In genomic region chrX:74606799-74607198, GRCh38 we compare ENCODE assay signal across 25 cellular contexts.
"Had no signal": no experiment of that assay in that cellular context is flagged by ENCODE, and none has a peak within 500 bp of the region (broad histone marks: within the 10 kb centered on the region; RNA-seq: fewer than 3 reads in every experiment).

No MANE protein-coding gene starts in this region.

- H3K9me3 Mint-ChIP-seq: naive thymus-derived CD4-positive, alpha-beta T cell; natural killer cell treated with Interleukin-12 subunit alpha and Interleukin-12 subunit beta and Interleukin-15 and Interleukin-18, amount 100 ng/mL, for 72 hours; stimulated activated naive B cell treated with anti-CD40 and anti-IgM and Interleukin-4, amounts not matched to agents 10 μg/mL and 1 μg/mL and 100 μg/mL, for 72 hours had no signal

- H3K27ac Mint-ChIP-seq: natural killer cell treated with Interleukin-12 subunit alpha and Interleukin-12 subunit beta and Interleukin-15 and Interleukin-18, amount 100 ng/mL, for 72 hours; progenitor cell of endocrine pancreas; stimulated activated naive B cell treated with anti-CD40 and anti-IgM and Interleukin-4, amounts not matched to agents 10 μg/mL and 1 μg/mL and 100 μg/mL, for 72 hours had no signal

- H3K4me1 ChIP-seq: right lobe of liver, tibial nerve had no signal

- DNase-seq: islet precursor cell; left ventricle myocardium inferior; mesendoderm; midbrain; mucosa of descending colon; naive thymus-derived CD4-positive, alpha-beta T cell; ovary; right lobe of liver; stimulated activated CD4-positive, alpha-beta T cell treated with anti-CD3 and anti-CD28 coated beads, Interleukin-12 subunit alpha, Interleukin-12 subunit beta, amount 100 ng/mL, for 4 hours; stimulated activated CD4-positive, alpha-beta T cell treated with anti-CD3 and anti-CD28 coated beads, Interleukin-15, amount 100 ng/mL, for 24 hours; stimulated activated CD4-positive, alpha-beta T cell treated with anti-CD3 and anti-CD28 coated beads, Interleukin-2, amount 100 ng/mL, for 24 hours; stimulated activated CD4-positive, alpha-beta T cell treated with anti-CD3 and anti-CD28 coated beads, Interleukin-4, amount 100 ng/mL, for 1 hour; stimulated activated naive B cell treated with anti-CD40 and anti-IgM and Interleukin-4, amounts not matched to agents 10 μg/mL and 1 μg/mL and 100 μg/mL, for 72 hours; stimulated activated naive CD8-positive, alpha-beta T cell treated with anti-CD3 and anti-CD28 coated beads, Interleukin-15, Interleukin-2, amounts not matched to agents 100 U/mL and 50 U/mL, for 24 hours; stomach; upper lobe of left lung had no signal

- H3K27me3 ChIP-seq: ovary, right atrium auricular region, right lobe of liver, stomach, suprapubic skin, tibial nerve, upper lobe of left lung, vagina had no signal

- H3K36me3 Mint-ChIP-seq: natural killer cell treated with Interleukin-12 subunit alpha and Interleukin-12 subunit beta and Interleukin-15 and Interleukin-18, amount 100 ng/mL, for 72 hours had no signal

- H3K9me3 ChIP-seq: left ventricle myocardium inferior, mucosa of descending colon, ovary, right atrium auricular region, right lobe of liver, stomach, suprapubic skin, thoracic aorta, tibial nerve, upper lobe of left lung, vagina had no signal

- ATAC-seq: mucosa of descending colon; naive thymus-derived CD4-positive, alpha-beta T cell; natural killer cell treated with Interleukin-12 subunit alpha and Interleukin-12 subunit beta and Interleukin-15 and Interleukin-18, amount 100 ng/mL, for 72 hours; right lobe of liver; stimulated activated naive B cell treated with anti-CD40 and anti-IgM and Interleukin-4, amounts not matched to agents 10 μg/mL and 1 μg/mL and 100 μg/mL, for 72 hours; stimulated activated naive CD8-positive, alpha-beta T cell treated with anti-CD3 and anti-CD28 coated beads, Interleukin-15, Interleukin-2, amounts not matched to agents 100 U/mL and 50 U/mL, for 24 hours had no signal

- H3K4me3 Mint-ChIP-seq: natural killer cell treated with Interleukin-12 subunit alpha and Interleukin-12 subunit beta and Interleukin-15 and Interleukin-18, amount 100 ng/mL, for 72 hours; stimulated activated naive B cell treated with anti-CD40 and anti-IgM and Interleukin-4, amounts not matched to agents 10 μg/mL and 1 μg/mL and 100 μg/mL, for 72 hours had no signal

- H3K4me3 ChIP-seq: left ventricle myocardium inferior, lung, mucosa of descending colon, ovary, right atrium auricular region, right lobe of liver, skin epidermis, stomach, suprapubic skin, thoracic aorta, tibial nerve, upper lobe of left lung, vagina had no signal

- H3K27me3 Mint-ChIP-seq: naive thymus-derived CD4-positive, alpha-beta T cell; progenitor cell of endocrine pancreas; stimulated activated naive B cell treated with anti-CD40 and anti-IgM and Interleukin-4, amounts not matched to agents 10 μg/mL and 1 μg/mL and 100 μg/mL, for 72 hours had no signal

- H3K36me3 ChIP-seq: left ventricle myocardium inferior, ovary, right atrium auricular region, right lobe of liver, suprapubic skin, tibial nerve, upper lobe of left lung, vagina had no signal

- H3K27ac ChIP-seq: left ventricle myocardium inferior, ovary, right atrium auricular region, right lobe of liver, skin epidermis, stomach, suprapubic skin, thoracic aorta, tibial nerve, upper lobe of left lung, vagina had no signal
